Comparison of ENCODE assay signal across 18 cellular contexts in genomic region chr2:236541008-236541562, GRCh38. TPM values are rescaled to one million over a fixed set of nuclear protein-coding genes. Genes with fewer than 3 reads are reported as not detected.
DNase-seq lines count a peak whose midpoint lies in the region; ATAC-seq and TF ChIP-seq lines count a peak whose summit lies in the region.
"Had no signal": no experiment of that assay in that cellular context is flagged by ENCODE, and none has a peak within 500 bp of the region (broad histone marks: within the 10 kb centered on the region; RNA-seq: fewer than 3 reads in every experiment).

No MANE protein-coding gene starts in this region.

- intact Hi-C loops in left cardiac atrium (cut with DNase I), result no loop called here
- intact Hi-C loops in left ventricle myocardium superior (cut with micrococcal nuclease), result no loop called here
- intact Hi-C loops in uterus (cut with DNase I; ENCODE audit: low total_unique reads), result no loop called here

- H3K27me3 ChIP-seq in uterus, result no peaks in the 10 kb centered on the region

- ATAC-seq in activated T-cell treated with anti-CD3 and anti-CD28 coated beads, Interleukin-2, amount 50 U/mL, for 72 hours (replicated peaks in 1 of 2), result no peak
- ATAC-seq in left cardiac atrium (no peak), left ventricle myocardium superior (no peak)
- ATAC-seq: lower lobe of right lung had no signal

- no peaks in the 10 kb centered on the region for H3K36me3 ChIP-seq in uterus
- H3K36me3 ChIP-seq: lower lobe of right lung had no signal

- H3K4me3 ChIP-seq in uterus, result no peak overlapping the region
- H3K4me3 ChIP-seq: lower lobe of right lung had no signal

- H3K9me3 ChIP-seq in uterus, result no peaks in the 10 kb centered on the region
- H3K9me3 ChIP-seq: lower lobe of right lung had no signal

- no peak overlapping the region for H3K27ac ChIP-seq in uterus
- H3K27ac ChIP-seq: lower lobe of right lung had no signal

- DNase-seq in activated T-cell treated with anti-CD3 and anti-CD28 coated beads, Interleukin-2, amount 50 U/mL, for 72 hours, result no peak
- DNase-seq in activated T-cell treated with anti-CD3 and anti-CD28 coated beads for 4 hours (no peak), immature natural killer cell (no peak), left cardiac atrium (no peak), left ventricle myocardium superior (no peak), uterus (no peak), NCI-H345 (lab: John Stamatoyannopoulos, UW) (no peak)
- DNase-seq: activated CD4-positive, alpha-beta T cell treated with anti-CD3 and anti-CD28 coated beads for 48 hours; central memory CD4-positive, alpha-beta T cell; endodermal cell; head of caudate nucleus; KBM-7; lower lobe of right lung; NCI-H2029; NCI-H446; small intestine; stimulated activated CD8-positive, alpha-beta memory T cell treated with anti-CD3 and anti-CD28 coated beads, Interleukin-4, amount 100 ng/mL, for 48 hours had no signal

- peaks cover 2 to 3% of the 10 kb centered on the region in 2 donors for H3K9me3 Mint-ChIP-seq in activated T-cell treated with anti-CD3 and anti-CD28 coated beads, Interleukin-2, amount 50 U/mL, for 72 hours
- no peaks in the 10 kb centered on the region for H3K9me3 Mint-ChIP-seq in activated naive CD8-positive, alpha-beta T cell (ENCODE audit: low read depth)
- H3K9me3 Mint-ChIP-seq in immature natural killer cell, result no peaks in the 10 kb centered on the region
- H3K9me3 Mint-ChIP-seq: endodermal cell had no signal

- H3K27ac Mint-ChIP-seq in activated T-cell treated with anti-CD3 and anti-CD28 coated beads, Interleukin-2, amount 50 U/mL, for 72 hours, result peak overlapping the region; percentile 94
- H3K27ac Mint-ChIP-seq in activated naive CD8-positive, alpha-beta T cell, result peak overlapping the region; percentile 81
- peak overlapping the region; percentile 51 to 93 (median 86) for H3K27ac Mint-ChIP-seq in immature natural killer cell
- H3K27ac Mint-ChIP-seq: endodermal cell had no signal

- TF ChIP-seq POLR2A in uterus (IDR thresholded peaks at IDR 0.05), result no peak

- no peaks in the 10 kb centered on the region for H3K27me3 Mint-ChIP-seq in activated T-cell treated with anti-CD3 and anti-CD28 coated beads, Interleukin-2, amount 50 U/mL, for 72 hours (ENCODE audit: low read depth)
- H3K27me3 Mint-ChIP-seq in activated naive CD8-positive, alpha-beta T cell, result no peaks in the 10 kb centered on the region
- peaks cover 0 to 4% (median 0%) of the 10 kb centered on the region in 3 donors for H3K27me3 Mint-ChIP-seq in immature natural killer cell (ENCODE audit: low read depth in 3 of 3)

- peak overlapping the region; percentile 48 to 72 for H3K4me3 Mint-ChIP-seq in activated T-cell treated with anti-CD3 and anti-CD28 coated beads, Interleukin-2, amount 50 U/mL, for 72 hours
- peak overlapping the region; percentile 28 for H3K4me3 Mint-ChIP-seq in activated naive CD8-positive, alpha-beta T cell
- H3K4me3 Mint-ChIP-seq in immature natural killer cell, result peak overlapping the region; percentile 18 to 99 (median 26)
- H3K4me3 Mint-ChIP-seq: endodermal cell had no signal

- TF ChIP-seq CTCF in uterus (IDR thresholded peaks at IDR 0.05), result no peak

- H3K4me1 Mint-ChIP-seq in activated T-cell treated with anti-CD3 and anti-CD28 coated beads, Interleukin-2, amount 50 U/mL, for 72 hours (ENCODE audit: low read depth), result peaks cover 86% of the 10 kb centered on the region
- peaks cover 90% of the 10 kb centered on the region for H3K4me1 Mint-ChIP-seq in activated naive CD8-positive, alpha-beta T cell (ENCODE audit: low read depth)
- H3K4me1 Mint-ChIP-seq in immature natural killer cell, result peaks cover 91 to 98% of the 10 kb centered on the region in 2 donors

- H3K4me1 ChIP-seq in uterus, result no peaks in the 10 kb centered on the region

- peaks cover 0 to 6% of the 10 kb centered on the region in 2 donors for H3K36me3 Mint-ChIP-seq in activated T-cell treated with anti-CD3 and anti-CD28 coated beads, Interleukin-2, amount 50 U/mL, for 72 hours (ENCODE audit: insufficient read depth in 2 of 2)
- peaks cover 13% of the 10 kb centered on the region for H3K36me3 Mint-ChIP-seq in activated naive CD8-positive, alpha-beta T cell
- peaks cover 25 to 38% (median 29%) of the 10 kb centered on the region in 3 donors for H3K36me3 Mint-ChIP-seq in immature natural killer cell

RNA-seq across cellular contexts. Expression of gene ACKR3, which starts 28.5 kb away (rescaled TPM):
- 1 to 10 TPM in 1 of 2 donors, under 1 TPM in 1; 0.83 to 1.0 TPM for total RNA-seq in activated T-cell treated with anti-CD3 and anti-CD28 coated beads, Interleukin-2, amount 50 U/mL, for 72 hours
- polyA plus RNA-seq in immature natural killer cell, result 1 to 10 TPM; 3.1 to 7.8 (median 5.9) TPM
- total RNA-seq in left cardiac atrium, result 10 to 100 TPM; 27.4 to 46.4 TPM
- total RNA-seq in left ventricle myocardium superior, result 25.4 TPM
- 10 to 100 TPM; 11.8 to 61.5 (median 26.2) TPM for total RNA-seq in uterus

Comparison
In these comparisons a context has a peak if more than half of its experiments do, and no peak if none do; other contexts are left out.
1. RNA of gene ACKR3, which starts 28.5 kb away (total RNA-seq): 27.4 to 46.4 TPM in left cardiac atrium, 11.8 to 61.5 TPM in uterus and 25.4 TPM in left ventricle myocardium superior (single experiment); 0.83 to 1.0 TPM in activated T-cell treated with anti-CD3 and anti-CD28 coated beads, Interleukin-2, amount 50 U/mL, for 72 hours; every median in the first group is over 4 times any median in the second.
2. Peak in every context shown above with its lines, with median percentiles within 50 percentile points of each other: H3K27ac Mint-ChIP-seq and H3K4me3 Mint-ChIP-seq.